ENCODE assay signal across 10 cellular contexts in genomic region chr16:80996688-80997138, GRCh38. TPM values are rescaled to one million over a fixed set of nuclear protein-coding genes. Genes with fewer than 3 reads are reported as not detected.
DNase-seq lines count a peak whose midpoint lies in the region; ATAC-seq and TF ChIP-seq lines count a peak whose summit lies in the region.
"Had no signal": no experiment of that assay in that cellular context is flagged by ENCODE, and none has a peak within 500 bp of the region (broad histone marks: within the 10 kb centered on the region; RNA-seq: fewer than 3 reads in every experiment).

No MANE protein-coding gene starts in this region.

- peaks cover 0 to 7% (median 6%) of the 10 kb centered on the region in 11 experiments; a peak in 7 of 22 replicates for H3K9me3 ChIP-seq in BLaER1 treated with 17β-estradiol and CSF1 and Interleukin-3, amounts not matched to agents 10 nM and 100 nM (replicated peaks in 1 of 11)
- H3K9me3 ChIP-seq in T-helper 17 cell (ENCODE audit: control insufficient read depth, low read length, poor library complexity, severe bottlenecking) (no peaks in the 10 kb centered on the region), mesodermal cell (ENCODE audit: control insufficient read depth, low read length) (no peaks in the 10 kb centered on the region), mucosa of descending colon (no peaks in the 10 kb centered on the region)

- peak overlapping the region; percentile 94 for H3K27ac Mint-ChIP-seq in T-helper 17 cell

- ATAC-seq in GM19372 (IDR thresholded peaks at IDR 0.05; ENCODE audit: low read depth, unreplicated experiment) (peak; percentile 18), T-helper 17 cell (peak; percentile 60), mucosa of descending colon (no peak), GM18511 (IDR thresholded peaks at IDR 0.05; ENCODE audit: unreplicated experiment) (no peak)

- H3K27me3 ChIP-seq in BLaER1 treated with 17β-estradiol and CSF1 and Interleukin-3, amounts not matched to agents 10 nM and 100 nM: no peaks in the 10 kb centered on the region

- H3K4me1 Mint-ChIP-seq in T-helper 17 cell: peaks cover 43% of the 10 kb centered on the region

- peak overlapping the region; percentile 6 to 87 (median 52); a peak in 15 of 22 replicates for H3K4me2 ChIP-seq in BLaER1 treated with 17β-estradiol and CSF1 and Interleukin-3, amounts not matched to agents 10 nM and 100 nM

- peak overlapping the region; percentile 94 for H3K4me3 Mint-ChIP-seq in T-helper 17 cell

- peak overlapping the region in 4 of 11 experiments; percentile 7 to 54 (median 38); a peak in 6 of 22 replicates for H3K27ac ChIP-seq in BLaER1 treated with 17β-estradiol and CSF1 and Interleukin-3, amounts not matched to agents 10 nM and 100 nM
- peak overlapping the region; percentile 36 for H3K27ac ChIP-seq in mesodermal cell (ENCODE audit: low read depth, low read length, severe bottlenecking)

- intact Hi-C loops in mucosa of descending colon (cut with DNase I, micrococcal nuclease): no loop called here

- H3K4me3 ChIP-seq in BLaER1 treated with 17β-estradiol and CSF1 and Interleukin-3, amounts not matched to agents 10 nM and 100 nM: peak overlapping the region in 2 of 10 experiments; percentile 35 to 42; a peak in 2 of 20 replicates
- H3K4me3 ChIP-seq in mesodermal cell (ENCODE audit: extremely low read depth, insufficient read depth, low read length, poor library complexity, severe bottlenecking) (no peak overlapping the region), mucosa of descending colon (no peak overlapping the region)

- DNase-seq in T-helper 17 cell (no peak), HPDE6-E6E7 (ENCODE audit: extremely low spot score) (no peak), mucosa of descending colon (no peak), dedifferentiated amniotic fluid mesenchymal stem cell (ENCODE audit: extremely low spot score) (no peak)
- DNase-seq: activated CD8-positive, alpha-beta memory T cell treated with anti-CD3 and anti-CD28 coated beads, Interleukin-2, amount 50 U/mL, for 4 hours; NCI-H774 had no signal

- WGBS in mesodermal cell (ENCODE audit: insufficient coverage in 2 of 2), 2 experiments: no CpG with 5 or more reads among the region's 4 CpGs

- no peaks in the 10 kb centered on the region for H3K27me3 Mint-ChIP-seq in T-helper 17 cell

- H3K36me3 ChIP-seq in BLaER1 treated with 17β-estradiol and CSF1 and Interleukin-3, amounts not matched to agents 10 nM and 100 nM: peaks cover 11 to 54% (median 37%) of the 10 kb centered on the region in 11 experiments; a peak in 21 of 22 replicates
- peaks cover 3% of the 10 kb centered on the region for H3K36me3 ChIP-seq in mesodermal cell (ENCODE audit: control insufficient read depth, insufficient read depth, low read length)
- H3K36me3 ChIP-seq in mucosa of descending colon (ENCODE audit: low read depth): no peaks in the 10 kb centered on the region

- H3K4me1 ChIP-seq in BLaER1 treated with 17β-estradiol and CSF1 and Interleukin-3, amounts not matched to agents 10 nM and 100 nM: peaks cover 9 to 25% (median 14%) of the 10 kb centered on the region in 10 experiments; a peak in 19 of 20 replicates
- peaks cover 12% of the 10 kb centered on the region for H3K4me1 ChIP-seq in mesodermal cell (ENCODE audit: control insufficient read depth, insufficient read depth, low read length, poor library complexity, severe bottlenecking)
- H3K4me1 ChIP-seq in mucosa of descending colon (ENCODE audit: low read depth): peaks cover 13% of the 10 kb centered on the region

- peaks cover 4% of the 10 kb centered on the region for H3K36me3 Mint-ChIP-seq in T-helper 17 cell (ENCODE audit: low read depth)

- H4K20me1 ChIP-seq in BLaER1 treated with 17β-estradiol and CSF1 and Interleukin-3, amounts not matched to agents 10 nM and 100 nM: peaks cover 0 to 72% (median 10%) of the 10 kb centered on the region in 11 experiments; a peak in 7 of 22 replicates

- no peak for TF ChIP-seq CTCF in mucosa of descending colon (IDR thresholded peaks at IDR 0.05)

- H3K9ac ChIP-seq in BLaER1 treated with 17β-estradiol and CSF1 and Interleukin-3, amounts not matched to agents 10 nM and 100 nM: peak overlapping the region in 5 of 11 experiments; percentile 4 to 64 (median 41); a peak in 4 of 22 replicates

RNA-seq across cellular contexts. Expression of gene CMC2, which starts 10.0 kb away (rescaled TPM):
- 10 to 100 TPM; 78.3 to 86.6 TPM for total RNA-seq in T-helper 17 cell
- polyA plus RNA-seq in mesodermal cell (2013, experiment 1 of 2): 131 TPM
- 112 TPM for polyA plus RNA-seq in mesodermal cell (2013, experiment 2 of 2)
- total RNA-seq in mucosa of descending colon: 10 to 100 TPM; 42.1 to 52.7 (median 51.9) TPM

RNA-seq across cellular contexts. Expression of gene CENPN, which starts 10.3 kb away (rescaled TPM):
- total RNA-seq in T-helper 17 cell (10 to 100 TPM in 1 of 2 donors, 1 to 10 TPM in 1; 8.8 to 14.8 TPM), mucosa of descending colon (10 to 100 TPM in 1 of 3 donors, 1 to 10 TPM in 2; 7.1 to 13.4 (median 7.6) TPM)
- 37.0 TPM for polyA plus RNA-seq in mesodermal cell (2013, experiment 1 of 2)
- polyA plus RNA-seq in mesodermal cell (2013, experiment 2 of 2): 43.5 TPM

RNA-seq across cellular contexts. Expression of gene ATMIN, which starts 38.9 kb away (rescaled TPM):
- total RNA-seq in T-helper 17 cell (10 to 100 TPM; 31.3 to 31.5 TPM), mucosa of descending colon (10 to 100 TPM; 27.3 to 34.0 (median 31.4) TPM)
- polyA plus RNA-seq in mesodermal cell (2013, experiment 1 of 2): 41.7 TPM
- polyA plus RNA-seq in mesodermal cell (2013, experiment 2 of 2): 38.2 TPM

Comparison
In these comparisons a context has a peak if more than half of its experiments do, and no peak if none do; other contexts are left out.
1. ATAC-seq: peak in GM19372 (single experiment) and T-helper 17 cell (single experiment); none in mucosa of descending colon (single experiment) and GM18511 (single experiment).